ENCODE assay signal across 15 cellular contexts in the genomic region with DNA sequence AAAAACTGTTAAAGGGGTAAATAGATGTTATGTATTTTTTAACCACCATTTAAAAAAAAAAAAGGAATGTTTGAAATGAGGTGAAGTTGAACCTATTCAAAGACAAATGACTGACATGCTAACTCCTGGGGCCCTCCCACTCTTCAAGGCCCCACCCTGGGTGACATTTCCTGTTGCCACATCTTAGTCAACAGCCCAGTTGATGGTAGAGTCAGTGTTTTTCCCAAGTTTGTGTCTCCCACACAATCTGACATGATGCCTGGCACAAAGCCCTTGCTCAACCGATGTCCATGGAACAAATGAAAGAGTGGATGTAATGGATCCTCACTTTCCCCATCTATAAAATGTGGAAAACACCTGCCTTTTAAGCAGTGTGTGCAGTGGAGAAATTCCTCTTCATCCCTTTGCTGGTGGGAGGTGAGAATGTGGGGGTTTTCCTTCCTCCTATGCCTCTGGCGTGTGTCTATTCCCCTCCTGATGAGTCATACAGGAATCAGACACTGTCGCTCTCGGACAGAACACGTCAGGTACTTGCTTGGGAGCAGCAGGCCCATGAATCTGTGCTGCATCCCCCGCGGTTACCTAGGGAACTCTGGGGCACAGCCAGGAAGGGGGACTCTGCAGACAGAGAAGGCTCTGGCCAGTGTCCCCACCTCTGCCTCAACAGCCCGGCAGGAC. TPM values are rescaled to one million over a fixed set of nuclear protein-coding genes. Genes with fewer than 3 reads are reported as not detected.
A peak's percentile ranks its signal among the peaks of the same experiment; 100 is the strongest.
DNase-seq lines count a peak whose midpoint lies in the region; ATAC-seq and TF ChIP-seq lines count a peak whose summit lies in the region.
"Had no signal": no experiment of that assay in that cellular context is flagged by ENCODE, and none has a peak within 500 bp of the region (broad histone marks: within the 10 kb centered on the region; RNA-seq: fewer than 3 reads in every experiment).

No MANE protein-coding gene starts in this region.

- TSS peak; percentile 43 for BruUV-seq in mammary epithelial cell (replicated peaks; lab: Mats Ljungman, UMichigan)

- H4K20me1 ChIP-seq in mammary epithelial cell (ENCODE audit: insufficient read depth, low read length), result no peaks in the 10 kb centered on the region

- CTCF ChIA-PET in mammary epithelial cell (lab: Charles Lee; ENCODE audit: low non-redundant PET), result no interaction called here
- CTCF ChIA-PET in activated CD8-positive, alpha-beta memory T cell treated with anti-CD3 and anti-CD28 coated beads, Interleukin-2, amount 10 ng/mL, durations not matched to agents 7 days and 5 days (lab: Charles Lee), result no interaction called here

- no peak overlapping the region for H3K27ac Mint-ChIP-seq in activated CD8-positive, alpha-beta memory T cell treated with anti-CD3 and anti-CD28 coated beads, Interleukin-2, amount 10 ng/mL, durations not matched to agents 7 days and 5 days
- H3K27ac Mint-ChIP-seq: activated CD4-positive, alpha-beta T cell treated with anti-CD3 and anti-CD28 coated beads, Interleukin-2, amount 10 ng/mL, durations not matched to agents 7 days and 5 days; activated T-cell treated with anti-CD3 and anti-CD28 coated beads, Interleukin-2, amount 50 U/mL, for 72 hours; B cell; T-helper 17 cell had no signal

- dilution Hi-C loops in mammary epithelial cell (cut with HindIII; ENCODE audit: low sequenced_read_pairs), result no loop called here

- H3K27ac ChIP-seq in mammary epithelial cell (ENCODE audit: insufficient read depth, low read depth, low read length) (peak overlapping the region; percentile 93), substantia nigra (ENCODE audit: low read depth, low read length, poor library complexity, severe bottlenecking) (no peak overlapping the region)

- H3K4me2 ChIP-seq in mammary epithelial cell (ENCODE audit: insufficient read depth, low read depth, low read length), result peak overlapping the region; percentile 66

- H3K79me2 ChIP-seq in mammary epithelial cell (ENCODE audit: insufficient read depth, low read length), result no peaks in the 10 kb centered on the region

- 1% methylated on average over 6 of the region's 8 CpGs for WGBS in mammary epithelial cell (ENCODE audit: low coverage, missing lambda C conversion rate)

- H3K4me1 ChIP-seq in mammary epithelial cell (ENCODE audit: insufficient read depth, low read length), result peaks cover 81% of the 10 kb centered on the region

- in situ Hi-C loops in Caki2 (cut with HindIII; ENCODE audit: low pct_unique_long_range_greater_than_20kb, low sequenced_read_pairs) (loop anchor here (10.0 to 25.0 kb wide), 2 partner anchors 318 to 465 kb away; no protein-coding TSS in a partner anchor), mammary epithelial cell (cut with MboI; ENCODE audit: low sequenced_read_pairs in 2 of 2) (loop anchor here in 1 of 2 donors (25.0 kb wide), 1 partner anchor 315 kb away; no protein-coding TSS in a partner anchor)

- intact Hi-C loops in mammary epithelial cell (cut with micrococcal nuclease), result loop anchor here (1.0 kb wide), 1 partner anchor 17 kb away; no protein-coding TSS in a partner anchor

- peaks cover 15% of the 10 kb centered on the region for H3K27me3 Mint-ChIP-seq in activated CD8-positive, alpha-beta memory T cell treated with anti-CD3 and anti-CD28 coated beads, Interleukin-2, amount 10 ng/mL, durations not matched to agents 7 days and 5 days

- no peaks in the 10 kb centered on the region for H3K9me3 ChIP-seq in mammary epithelial cell (replicated peaks; ENCODE audit: insufficient read depth, low read length)

- no peaks in the 10 kb centered on the region for H3K36me3 Mint-ChIP-seq in activated CD8-positive, alpha-beta memory T cell treated with anti-CD3 and anti-CD28 coated beads, Interleukin-2, amount 10 ng/mL, durations not matched to agents 7 days and 5 days

- H3K4me3 ChIP-seq in mammary epithelial cell (replicated peaks in 1 of 3; ENCODE audit: insufficient read depth in 1 of 3, low read depth in 2 of 3, low read length in 3 of 3), result no peak overlapping the region

- H3K4me1 Mint-ChIP-seq in activated CD8-positive, alpha-beta memory T cell treated with anti-CD3 and anti-CD28 coated beads, Interleukin-2, amount 10 ng/mL, durations not matched to agents 7 days and 5 days, result no peaks in the 10 kb centered on the region
- H3K4me1 Mint-ChIP-seq: B cell had no signal

- no peaks in the 10 kb centered on the region for H3K27me3 ChIP-seq in mammary epithelial cell (ENCODE audit: insufficient read depth, low read length)

- TF ChIP-seq CTCF in mammary epithelial cell (conservative IDR thresholded peaks at IDR 0.05 in 1 of 2, IDR thresholded peaks at IDR 0.05 in 1 of 2; ENCODE audit: extremely low read depth in 1 of 2, insufficient read depth in 1 of 2, low read depth in 1 of 2, low read length in 2 of 2), result no peak

- peak; percentile 93 for DNase-seq in Caki2 (ENCODE audit: low read depth)
- peak; percentile 83 for DNase-seq in NCI-H226
- DNase-seq in mammary epithelial cell, result peak; percentile 95
- peak; percentile 97 for DNase-seq in kidney tubule cell (ENCODE audit: low spot score)
- DNase-seq in HCEC 1CT, result no peak
- DNase-seq in activated CD8-positive, alpha-beta memory T cell treated with anti-CD3 and anti-CD28 coated beads, Interleukin-2, amount 10 ng/mL, durations not matched to agents 7 days and 5 days, result no peak
- DNase-seq in NCI-H146 treated with DMSO at 0.1 percent for 48 hours (lab: John Stamatoyannopoulos, UW; ENCODE audit: unreplicated experiment), result no peak
- DNase-seq in substantia nigra (lab: John Stamatoyannopoulos, UW), result no peak
- DNase-seq: activated CD4-positive, alpha-beta T cell treated with anti-CD3 and anti-CD28 coated beads, Interleukin-2, amount 10 ng/mL, durations not matched to agents 7 days and 5 days; activated T-cell treated with anti-CD3 and anti-CD28 coated beads, Interleukin-2, amount 50 U/mL, for 72 hours; DND-41; effector CD4-positive, alpha-beta T cell; stimulated activated CD4-positive, alpha-beta T cell treated with anti-CD3 and anti-CD28 coated beads, Interleukin-1b, Interleukin-23, amount 100 ng/mL, for 48 hours; T-helper 17 cell had no signal

- no peak overlapping the region for H3K4me3 Mint-ChIP-seq in activated CD8-positive, alpha-beta memory T cell treated with anti-CD3 and anti-CD28 coated beads, Interleukin-2, amount 10 ng/mL, durations not matched to agents 7 days and 5 days
- H3K4me3 Mint-ChIP-seq: activated CD4-positive, alpha-beta T cell treated with anti-CD3 and anti-CD28 coated beads, Interleukin-2, amount 10 ng/mL, durations not matched to agents 7 days and 5 days; activated T-cell treated with anti-CD3 and anti-CD28 coated beads, Interleukin-2, amount 50 U/mL, for 72 hours; B cell; T-helper 17 cell had no signal

- H3K9me3 Mint-ChIP-seq in activated CD8-positive, alpha-beta memory T cell treated with anti-CD3 and anti-CD28 coated beads, Interleukin-2, amount 10 ng/mL, durations not matched to agents 7 days and 5 days (ENCODE audit: low read depth), result no peaks in the 10 kb centered on the region
- H3K9me3 Mint-ChIP-seq: activated CD4-positive, alpha-beta T cell treated with anti-CD3 and anti-CD28 coated beads, Interleukin-2, amount 10 ng/mL, durations not matched to agents 7 days and 5 days; activated T-cell treated with anti-CD3 and anti-CD28 coated beads, Interleukin-2, amount 50 U/mL, for 72 hours had no signal

- peak overlapping the region; percentile 75 for H2AFZ ChIP-seq in mammary epithelial cell (ENCODE audit: low read depth, low read length)

- no peak for ATAC-seq in activated CD8-positive, alpha-beta memory T cell treated with anti-CD3 and anti-CD28 coated beads, Interleukin-2, amount 10 ng/mL, durations not matched to agents 7 days and 5 days
- ATAC-seq: activated T-cell treated with anti-CD3 and anti-CD28 coated beads, Interleukin-2, amount 50 U/mL, for 72 hours; T-helper 17 cell had no signal

- peak overlapping the region; percentile 73 for H3K9ac ChIP-seq in mammary epithelial cell (ENCODE audit: insufficient read depth, low read length)

- H3K36me3 ChIP-seq in mammary epithelial cell (ENCODE audit: insufficient read depth, low read length), result no peaks in the 10 kb centered on the region

RNA-seq across cellular contexts. Expression of a gene that starts 13.7 kb away (rescaled TPM):
- 25.0 and 28.4 TPM in 2 replicates for total RNA-seq in Caki2 (2014; rRNA removed; shearing (Covaris generic); ENCODE audit: low replicate concordance)
- under 1 TPM; 0.67 to 0.80 TPM for total RNA-seq in mammary epithelial cell
- 0.77 TPM for polyA plus RNA-seq in mammary epithelial cell
- polyA minus RNA-seq in mammary epithelial cell, result 5.4 TPM
- under 1 TPM in 1 of 2 experiments, not detected in 1; 0.49 TPM for total RNA-seq in activated CD8-positive, alpha-beta memory T cell treated with anti-CD3 and anti-CD28 coated beads, Interleukin-2, amount 10 ng/mL, durations not matched to agents 7 days and 5 days
- total RNA-seq: activated CD4-positive, alpha-beta T cell treated with anti-CD3 and anti-CD28 coated beads, Interleukin-2, amount 10 ng/mL, durations not matched to agents 7 days and 5 days; activated T-cell treated with anti-CD3 and anti-CD28 coated beads, Interleukin-2, amount 50 U/mL, for 72 hours; B cell; T-helper 17 cell had no signal

Comparison
In these comparisons a context has a peak if more than half of its experiments do, and no peak if none do; other contexts are left out.
1. DNase-seq: peak in Caki2 (single experiment), NCI-H226 (single experiment), mammary epithelial cell (single experiment) and kidney tubule cell (single experiment); none in HCEC 1CT (single experiment), activated CD8-positive, alpha-beta memory T cell treated with anti-CD3 and anti-CD28 coated beads, Interleukin-2, amount 10 ng/mL, durations not matched to agents 7 days and 5 days (single experiment), NCI-H146 treated with DMSO at 0.1 percent for 48 hours (single experiment) and substantia nigra (0 of 49).
2. RNA of a gene that starts 13.7 kb away (total RNA-seq): 25.0 to 28.4 TPM in Caki2; 0.67 to 0.80 TPM in mammary epithelial cell and 0.49 TPM in activated CD8-positive, alpha-beta memory T cell treated with anti-CD3 and anti-CD28 coated beads, Interleukin-2, amount 10 ng/mL, durations not matched to agents 7 days and 5 days; every median in the first group is over 10 times any median in the second.